ENCODE assay signal across 9 cellular contexts in the genomic region with DNA sequence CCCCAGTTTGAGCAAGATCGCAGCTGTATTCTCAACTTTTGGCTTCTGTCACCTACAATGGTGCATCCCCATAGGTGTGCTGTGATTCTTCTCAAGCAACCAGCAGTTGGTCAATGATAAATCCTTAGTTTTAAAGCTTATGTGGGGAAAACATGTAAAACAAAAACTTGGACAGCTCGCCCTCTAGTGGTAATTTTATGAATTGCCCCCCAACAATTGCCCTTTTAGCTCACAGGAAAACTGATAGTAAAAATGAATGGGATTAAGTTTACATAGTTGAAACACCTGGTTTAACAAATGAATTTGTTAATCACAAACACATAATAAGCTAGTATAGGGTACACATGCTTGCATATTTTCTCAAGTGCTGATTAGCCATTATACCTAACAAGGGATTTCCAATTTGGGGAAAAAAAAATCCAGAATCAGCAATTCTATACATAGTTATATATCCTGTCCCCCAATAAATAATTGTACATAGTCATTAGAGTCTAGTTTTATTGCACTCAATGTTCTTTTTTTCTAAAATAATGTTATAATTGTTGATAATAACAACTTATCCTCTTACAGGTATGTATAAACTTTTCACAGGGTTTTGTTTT. TPM values are rescaled to one million over a fixed set of nuclear protein-coding genes. Genes with fewer than 3 reads are reported as not detected.
DNase-seq lines count a peak whose midpoint lies in the region; ATAC-seq and TF ChIP-seq lines count a peak whose summit lies in the region.
"Had no signal": no experiment of that assay in that cellular context is flagged by ENCODE, and none has a peak within 500 bp of the region (broad histone marks: within the 10 kb centered on the region; RNA-seq: fewer than 3 reads in every experiment).

No MANE protein-coding gene starts in this region.

- 4% methylated on average over 2 of the region's 2 CpGs for WGBS in esophagus muscularis mucosa

- no peak overlapping the region for H3K4me3 Mint-ChIP-seq in stimulated activated naive B cell treated with anti-CD40 and anti-IgM and Interleukin-4, amounts not matched to agents 10 μg/mL and 1 μg/mL and 100 μg/mL, for 72 hours

- H3K4me2 ChIP-seq in OCI-LY3 (ENCODE audit: low read length) (peak overlapping the region; percentile 35), parathyroid adenoma (ENCODE audit: low read length) (no peak overlapping the region)

- TF ChIP-seq EP300 in esophagus muscularis mucosa (IDR thresholded peaks at IDR 0.05): no peak

- H3K4me1 ChIP-seq in OCI-LY3 (ENCODE audit: low read length) (peaks cover 29% of the 10 kb centered on the region), esophagus muscularis mucosa (no peaks in the 10 kb centered on the region), parathyroid adenoma (no peaks in the 10 kb centered on the region)

- H3K9ac ChIP-seq in OCI-LY3 (ENCODE audit: low read length) (no peak overlapping the region), parathyroid adenoma (no peak overlapping the region)

- H3K36me3 ChIP-seq in OCI-LY3 (replicated peaks; ENCODE audit: low read depth, low read length) (no peaks in the 10 kb centered on the region), esophagus muscularis mucosa (no peaks in the 10 kb centered on the region), parathyroid adenoma (ENCODE audit: control insufficient read depth, insufficient read depth, low read length) (no peaks in the 10 kb centered on the region)

- peaks cover 0 to 1% of the 10 kb centered on the region in 2 donors for H3K9me3 Mint-ChIP-seq in stimulated activated naive B cell treated with anti-CD40 and anti-IgM and Interleukin-4, amounts not matched to agents 10 μg/mL and 1 μg/mL and 100 μg/mL, for 72 hours

- H2AFZ ChIP-seq in OCI-LY3 (ENCODE audit: low read depth, low read length): 0 out of 2 replicates have a peak overlapping the region, but pooled peaks have one; percentile 48
- H2AFZ ChIP-seq in parathyroid adenoma: no peak overlapping the region

- H3K36me3 Mint-ChIP-seq in stimulated activated naive B cell treated with anti-CD40 and anti-IgM and Interleukin-4, amounts not matched to agents 10 μg/mL and 1 μg/mL and 100 μg/mL, for 72 hours: no peaks in the 10 kb centered on the region

- intact Hi-C loops in esophagus muscularis mucosa (cut with DNase I) (no loop called here), left cardiac atrium (cut with DNase I) (no loop called here)

- no peaks in the 10 kb centered on the region for H4K20me1 ChIP-seq in OCI-LY3 (ENCODE audit: insufficient read depth, low read length)

- H3K27me3 Mint-ChIP-seq in stimulated activated naive B cell treated with anti-CD40 and anti-IgM and Interleukin-4, amounts not matched to agents 10 μg/mL and 1 μg/mL and 100 μg/mL, for 72 hours: no peaks in the 10 kb centered on the region

- TF ChIP-seq CTCF in AG10803 (conservative IDR thresholded peaks at IDR 0.05; ENCODE audit: low read length) (peak; percentile 57), GM10266 (IDR thresholded peaks at IDR 0.05; ENCODE audit: control insufficient read depth, insufficient read depth, low read depth, missing control alignments) (peak; percentile 43), OCI-LY3 (IDR thresholded peaks at IDR 0.05; ENCODE audit: low read depth, low read length) (peak; percentile 70), esophagus muscularis mucosa (IDR thresholded peaks at IDR 0.05) (peak; percentile 73 to 85 (median 75)), parathyroid adenoma (IDR thresholded peaks at IDR 0.05) (peak; percentile 50)

- no peak for ATAC-seq in stimulated activated naive B cell treated with anti-CD40 and anti-IgM and Interleukin-4, amounts not matched to agents 10 μg/mL and 1 μg/mL and 100 μg/mL, for 72 hours (replicated peaks)
- ATAC-seq in left cardiac atrium: no peak

- TF ChIP-seq POLR2A in esophagus muscularis mucosa (IDR thresholded peaks at IDR 0.05; ENCODE audit: low read depth): no peak

- H3K4me3 ChIP-seq in AG10803 (ENCODE audit: low read length) (no peak overlapping the region), OCI-LY3 (ENCODE audit: low read length) (no peak overlapping the region), esophagus muscularis mucosa (no peak overlapping the region), parathyroid adenoma (ENCODE audit: low read depth, low read length) (no peak overlapping the region)

- H3K27ac Mint-ChIP-seq in stimulated activated naive B cell treated with anti-CD40 and anti-IgM and Interleukin-4, amounts not matched to agents 10 μg/mL and 1 μg/mL and 100 μg/mL, for 72 hours: no peak overlapping the region

- H3K4me1 Mint-ChIP-seq in stimulated activated naive B cell treated with anti-CD40 and anti-IgM and Interleukin-4, amounts not matched to agents 10 μg/mL and 1 μg/mL and 100 μg/mL, for 72 hours: no peaks in the 10 kb centered on the region

- DNase-seq in AG10803 (ENCODE audit: low read depth) (peak; percentile 4), GM10266 (ENCODE audit: extremely low spot score) (peak; percentile 3), esophagus muscularis mucosa (ENCODE audit: extremely low spot score) (no peak), left cardiac atrium (no peak)
- DNase-seq in stimulated activated CD4-positive, alpha-beta T cell treated with anti-CD3 and anti-CD28 coated beads, Interleukin-4, amount 100 ng/mL, for 4 hours: no peak
- no peak for DNase-seq in stimulated activated naive B cell treated with anti-CD40 and anti-IgM and Interleukin-4, amounts not matched to agents 10 μg/mL and 1 μg/mL and 100 μg/mL, for 72 hours

- H3K27ac ChIP-seq in OCI-LY3 (ENCODE audit: low read length) (no peak overlapping the region), esophagus muscularis mucosa (replicated peaks in 1 of 4) (no peak overlapping the region), parathyroid adenoma (no peak overlapping the region)

- no peaks in the 10 kb centered on the region for H3K9me3 ChIP-seq in OCI-LY3 (ENCODE audit: insufficient read depth, low read length)
- no peaks in the 10 kb centered on the region for H3K9me3 ChIP-seq in esophagus muscularis mucosa
- no peaks in the 10 kb centered on the region for H3K9me3 ChIP-seq in parathyroid adenoma (ENCODE audit: control insufficient read depth, low read length)

- H3K79me2 ChIP-seq in OCI-LY3 (ENCODE audit: low read length) (no peaks in the 10 kb centered on the region), parathyroid adenoma (no peaks in the 10 kb centered on the region)

- H3K27me3 ChIP-seq in OCI-LY3 (ENCODE audit: low read depth, low read length) (no peaks in the 10 kb centered on the region), esophagus muscularis mucosa (no peaks in the 10 kb centered on the region), parathyroid adenoma (ENCODE audit: control insufficient read depth, insufficient read depth, low read length) (no peaks in the 10 kb centered on the region)

RNA-seq across cellular contexts. Expression of a gene that starts 30.1 kb away (rescaled TPM):
- not detected for total RNA-seq in esophagus muscularis mucosa
- not detected for total RNA-seq in left cardiac atrium
- total RNA-seq: subcutaneous adipose tissue had no signal

Comparison
In these comparisons a context has a peak if more than half of its experiments do, and no peak if none do; other contexts are left out.
1. DNase-seq: peak in AG10803 (single experiment) and GM10266 (single experiment); none in esophagus muscularis mucosa (single experiment), stimulated activated CD4-positive, alpha-beta T cell treated with anti-CD3 and anti-CD28 coated beads, Interleukin-4, amount 100 ng/mL, for 4 hours (0 of 2), stimulated activated naive B cell treated with anti-CD40 and anti-IgM and Interleukin-4, amounts not matched to agents 10 μg/mL and 1 μg/mL and 100 μg/mL, for 72 hours (single experiment) and left cardiac atrium (single experiment).
2. Peak in every context shown above with its lines, with median percentiles within 50 percentile points of each other: CTCF ChIP-seq.